In the genomic region with DNA sequence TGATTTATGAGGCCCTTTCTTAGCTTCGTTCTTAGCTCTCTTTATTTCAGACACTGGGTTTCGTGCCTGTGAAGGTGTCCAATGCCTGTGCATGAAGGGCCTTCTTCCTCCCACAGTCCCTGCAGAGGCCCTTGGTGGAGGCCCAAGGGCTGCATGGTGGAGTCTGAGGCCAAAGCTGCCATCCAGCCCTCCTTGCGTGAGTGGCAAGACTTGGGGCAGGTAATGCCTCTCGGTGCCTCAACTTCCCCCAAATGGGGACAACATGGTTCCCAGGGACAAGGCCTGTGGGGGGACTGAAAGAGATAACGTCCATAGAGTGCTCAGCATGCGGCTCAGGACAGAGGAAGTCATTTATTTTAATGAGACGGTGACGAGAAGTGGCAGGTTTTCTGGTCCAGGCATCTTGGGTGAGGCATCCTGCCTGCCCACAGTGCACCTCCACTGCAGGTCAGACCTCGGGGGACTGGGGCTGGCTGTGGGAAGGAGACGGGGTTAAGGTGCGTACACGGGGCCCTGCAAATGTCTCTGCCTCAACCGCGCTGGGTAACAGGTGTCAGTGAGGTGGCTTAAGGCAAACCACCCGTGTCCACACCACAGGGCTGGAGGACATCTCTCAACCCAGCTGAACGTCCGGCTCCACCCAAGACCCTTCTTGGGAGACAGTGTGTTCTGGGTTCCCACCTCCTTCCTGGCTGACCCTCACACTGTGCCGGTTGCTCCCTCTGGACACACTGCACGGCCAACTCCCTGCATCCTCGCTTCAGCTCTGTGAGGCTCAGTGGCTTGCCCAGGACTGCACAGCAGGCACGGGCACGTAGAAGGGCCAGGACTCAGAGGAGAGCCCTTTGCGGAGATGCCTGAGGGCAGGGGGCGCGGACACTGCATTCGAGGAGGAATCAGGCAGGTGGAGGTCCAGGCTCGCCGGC, we compare ENCODE assay signal across 1 cellular context.
TF ChIP-seq lines count a peak whose summit lies in the region.

No MANE protein-coding gene starts in this region.

TF ChIP-seq in H1, 55 proteins besides CTCF, POLR2A, EP300 and RAD21 (continued from another document):
- TF ChIP-seq PHF8 (conservative IDR thresholded peaks at IDR 0.05; ENCODE audit: low read depth, low read length) (no peak), CEBPB (IDR thresholded peaks at IDR 0.05; ENCODE audit: low read depth, low read length) (no peak), KDM1A (IDR thresholded peaks at IDR 0.05; ENCODE audit: borderline replicate concordance, low read length) (no peak), KDM4A (IDR thresholded peaks at IDR 0.05; ENCODE audit: low read depth, low read length, severe bottlenecking) (no peak), TAF1 (IDR thresholded peaks at IDR 0.05; ENCODE audit: low read depth, low read length) (no peak), POLR2AphosphoS5 (IDR thresholded peaks at IDR 0.05; ENCODE audit: low read depth, low read length) (no peak), BCL11A (IDR thresholded peaks at IDR 0.05; ENCODE audit: low read depth in 2 of 2, low read length in 2 of 2) (no peak), NANOG (IDR thresholded peaks at IDR 0.05; ENCODE audit: insufficient read depth, low read depth, low read length, poor library complexity, severe bottlenecking) (no peak), KDM5A (IDR thresholded peaks at IDR 0.05; ENCODE audit: low read length) (no peak), TBP (IDR thresholded peaks at IDR 0.05; ENCODE audit: low read depth, low read length) (no peak), CHD1 (IDR thresholded peaks at IDR 0.05; ENCODE audit: low read depth, low read length) (no peak), BACH1 (IDR thresholded peaks at IDR 0.05; ENCODE audit: low read length) (no peak), SP2 (IDR thresholded peaks at IDR 0.05; ENCODE audit: low read length) (no peak), TEAD4 (IDR thresholded peaks at IDR 0.05; ENCODE audit: low read depth, low read length) (no peak), SAP30 (IDR thresholded peaks at IDR 0.05; ENCODE audit: insufficient read depth, insufficient replicate concordance, low read length) (no peak)
- TF ChIP-seq, protein P1, sequence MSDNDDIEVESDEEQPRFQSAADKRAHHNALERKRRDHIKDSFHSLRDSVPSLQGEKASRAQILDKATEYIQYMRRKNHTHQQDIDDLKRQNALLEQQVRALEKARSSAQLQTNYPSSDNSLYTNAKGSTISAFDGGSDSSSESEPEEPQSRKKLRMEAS (IDR thresholded peaks at IDR 0.05) = no peak
